In genomic region chr10:11264481-11265044, GRCh38 we compare ENCODE assay signal across 16 cellular contexts.
DNase-seq lines count a peak whose midpoint lies in the region; ATAC-seq, FAIRE-seq and TF ChIP-seq lines count a peak whose summit lies in the region.
"Had no signal": no experiment of that assay in that cellular context is flagged by ENCODE, and none has a peak within 500 bp of the region (broad histone marks: within the 10 kb centered on the region; RNA-seq: fewer than 3 reads in every experiment).

No MANE protein-coding gene starts in this region.

- H3K27me3 Mint-ChIP-seq in stimulated activated naive CD8-positive, alpha-beta T cell treated with anti-CD3 and anti-CD28 coated beads, Interleukin-15, Interleukin-2, amounts not matched to agents 100 ng/mL and 50 ng/mL, for 24 hours = no peaks in the 10 kb centered on the region
- H3K27me3 Mint-ChIP-seq in activated CD4-positive, alpha-beta memory T cell treated with anti-CD3 and anti-CD28 coated beads, Interleukin-2, amount 10 ng/mL, durations not matched to agents 7 days and 5 days = no peaks in the 10 kb centered on the region

- H3K9me3 Mint-ChIP-seq in stimulated activated naive CD8-positive, alpha-beta T cell treated with anti-CD3 and anti-CD28 coated beads, Interleukin-15, Interleukin-2, amounts not matched to agents 100 ng/mL and 50 ng/mL, for 24 hours = no peaks in the 10 kb centered on the region
- no peaks in the 10 kb centered on the region for H3K9me3 Mint-ChIP-seq in activated CD4-positive, alpha-beta memory T cell treated with anti-CD3 and anti-CD28 coated beads, Interleukin-2, amount 10 ng/mL, durations not matched to agents 7 days and 5 days
- H3K9me3 Mint-ChIP-seq: WTC11 had no signal

- no peak for TF ChIP-seq CTCF in endothelial cell of umbilical vein (IDR thresholded peaks at IDR 0.05; ENCODE audit: extremely low read depth in 1 of 2, insufficient read depth in 1 of 2, low read depth in 1 of 2, low read length in 2 of 2)
- TF ChIP-seq CTCF in pancreas (IDR thresholded peaks at IDR 0.05) = no peak

- H2AFZ ChIP-seq in endothelial cell of umbilical vein (ENCODE audit: low read depth, low read length) = no peak overlapping the region
- H2AFZ ChIP-seq: parathyroid adenoma had no signal

- H3K9ac ChIP-seq in endothelial cell of umbilical vein (replicated peaks; ENCODE audit: extremely low read depth, insufficient read depth, low read length) = no peak overlapping the region
- H3K9ac ChIP-seq: parathyroid adenoma had no signal

- ATAC-seq in stimulated activated naive CD8-positive, alpha-beta T cell treated with anti-CD3 and anti-CD28 coated beads, Interleukin-15, Interleukin-2, amounts not matched to agents 100 U/mL and 50 U/mL, for 24 hours = no peak
- ATAC-seq in GM21390 (IDR thresholded peaks at IDR 0.05; ENCODE audit: unreplicated experiment) (no peak), pancreas (no peak)
- ATAC-seq: K562, lower lobe of right lung, WTC11 had no signal

- H3K4me1 Mint-ChIP-seq in stimulated activated naive CD8-positive, alpha-beta T cell treated with anti-CD3 and anti-CD28 coated beads, Interleukin-15, Interleukin-2, amounts not matched to agents 100 ng/mL and 50 ng/mL, for 24 hours (ENCODE audit: low read depth) = peaks cover 95% of the 10 kb centered on the region
- peaks cover 75% of the 10 kb centered on the region for H3K4me1 Mint-ChIP-seq in activated CD4-positive, alpha-beta memory T cell treated with anti-CD3 and anti-CD28 coated beads, Interleukin-2, amount 10 ng/mL, durations not matched to agents 7 days and 5 days

- no peaks in the 10 kb centered on the region for H3K36me3 ChIP-seq in endothelial cell of umbilical vein (ENCODE audit: control insufficient read depth in 2 of 2, extremely low read depth in 1 of 2, insufficient read depth in 2 of 2, low read length in 2 of 2)
- no peaks in the 10 kb centered on the region for H3K36me3 ChIP-seq in pancreas
- H3K36me3 ChIP-seq: breast epithelium had no signal

- TF ChIP-seq POLR2A in endothelial cell of umbilical vein (IDR thresholded peaks at IDR 0.05; ENCODE audit: low read depth, low read length) = no peak

- no peaks in the 10 kb centered on the region for H3K79me2 ChIP-seq in endothelial cell of umbilical vein (ENCODE audit: control insufficient read depth, insufficient read depth, low read length)
- H3K79me2 ChIP-seq: parathyroid adenoma had no signal

- H3K27me3 ChIP-seq in endothelial cell of umbilical vein (ENCODE audit: control insufficient read depth in 2 of 2, insufficient read depth in 2 of 2, low read length in 2 of 2) (no peaks in the 10 kb centered on the region), pancreas (no peaks in the 10 kb centered on the region)
- H3K27me3 ChIP-seq: breast epithelium, vagina had no signal

- dilution Hi-C loops in endothelial cell of umbilical vein (cut with MboI; ENCODE audit: extremely low pct_ligation_motif_present, low sequenced_read_pairs) = no loop called here

- H3K27ac ChIP-seq in endothelial cell of umbilical vein (ENCODE audit: insufficient read depth, low read depth, low read length) = no peak overlapping the region
- H3K27ac ChIP-seq in pancreas = no peak overlapping the region
- H3K27ac ChIP-seq: breast epithelium, lower lobe of right lung, parathyroid adenoma, vagina had no signal

- H3K9me3 ChIP-seq in endothelial cell of umbilical vein (replicated peaks; ENCODE audit: control insufficient read depth, insufficient read depth, low read length) = no peaks in the 10 kb centered on the region
- H3K9me3 ChIP-seq in pancreas = no peaks in the 10 kb centered on the region
- H3K9me3 ChIP-seq: breast epithelium, lower lobe of right lung, vagina had no signal

- peak overlapping the region; percentile 59 for H3K27ac Mint-ChIP-seq in stimulated activated naive CD8-positive, alpha-beta T cell treated with anti-CD3 and anti-CD28 coated beads, Interleukin-15, Interleukin-2, amounts not matched to agents 100 ng/mL and 50 ng/mL, for 24 hours
- H3K27ac Mint-ChIP-seq in activated CD4-positive, alpha-beta memory T cell treated with anti-CD3 and anti-CD28 coated beads, Interleukin-2, amount 10 ng/mL, durations not matched to agents 7 days and 5 days = peak overlapping the region; percentile 29
- H3K27ac Mint-ChIP-seq: WTC11 had no signal

- no peaks in the 10 kb centered on the region for H4K20me1 ChIP-seq in endothelial cell of umbilical vein (replicated peaks; ENCODE audit: control insufficient read depth, extremely low read depth, insufficient read depth, low read length)

- no peaks in the 10 kb centered on the region for H3K9me1 ChIP-seq in endothelial cell of umbilical vein (replicated peaks; ENCODE audit: control insufficient read depth, extremely low read depth, insufficient read depth, low read length)

- H3K4me3 Mint-ChIP-seq in stimulated activated naive CD8-positive, alpha-beta T cell treated with anti-CD3 and anti-CD28 coated beads, Interleukin-15, Interleukin-2, amounts not matched to agents 100 ng/mL and 50 ng/mL, for 24 hours = no peak overlapping the region
- H3K4me3 Mint-ChIP-seq in activated CD4-positive, alpha-beta memory T cell treated with anti-CD3 and anti-CD28 coated beads, Interleukin-2, amount 10 ng/mL, durations not matched to agents 7 days and 5 days = no peak overlapping the region
- H3K4me3 Mint-ChIP-seq: WTC11 had no signal

- WGBS in pancreas, 2 donors = 83 to 90% methylated on average over 5 of the region's 5 CpGs

- BruUV-seq in endothelial cell of umbilical vein (replicated peaks; lab: Mats Ljungman, UMichigan) = no TSS peak

- CTCF ChIA-PET in activated CD4-positive, alpha-beta memory T cell treated with anti-CD3 and anti-CD28 coated beads, Interleukin-2, amount 10 ng/mL, durations not matched to agents 7 days and 5 days (lab: Charles Lee) = interaction anchor here (0.5 kb wide), 1 partner anchor 120 kb away, joined by 6 read pairs; no protein-coding TSS in a partner anchor
- CTCF ChIA-PET in endothelial cell of umbilical vein (lab: Charles Lee) = interaction anchor here (0.9 to 1.9 kb wide), 5 partner anchors 12 to 1922 kb away, joined by 3 to 4 read pairs (median 3); no protein-coding TSS in a partner anchor

- peaks cover 94% of the 10 kb centered on the region for H3K36me3 Mint-ChIP-seq in stimulated activated naive CD8-positive, alpha-beta T cell treated with anti-CD3 and anti-CD28 coated beads, Interleukin-15, Interleukin-2, amounts not matched to agents 100 ng/mL and 50 ng/mL, for 24 hours (ENCODE audit: low read depth)
- peaks cover 95% of the 10 kb centered on the region for H3K36me3 Mint-ChIP-seq in activated CD4-positive, alpha-beta memory T cell treated with anti-CD3 and anti-CD28 coated beads, Interleukin-2, amount 10 ng/mL, durations not matched to agents 7 days and 5 days (ENCODE audit: low read depth)

- POLR2A ChIA-PET in activated CD4-positive, alpha-beta memory T cell treated with anti-CD3 and anti-CD28 coated beads, Interleukin-2, amount 10 ng/mL, durations not matched to agents 7 days and 5 days (lab: Charles Lee) = interaction anchor here (1.4 kb wide), 1 partner anchor 39 kb away, joined by 3 read pairs; no protein-coding TSS in a partner anchor
- POLR2A ChIA-PET in endothelial cell of umbilical vein (lab: Charles Lee) = no interaction called here

- intact Hi-C loops in endothelial cell of umbilical vein (cut with micrococcal nuclease) (no loop called here), pancreas (cut with DNase I) (no loop called here)

- H3K4me1 ChIP-seq in endothelial cell of umbilical vein (ENCODE audit: control insufficient read depth, extremely low read depth, insufficient read depth, low read length) (no peaks in the 10 kb centered on the region), pancreas (no peaks in the 10 kb centered on the region)
- H3K4me1 ChIP-seq: breast epithelium, parathyroid adenoma had no signal

- H3K4me3 ChIP-seq in endothelial cell of umbilical vein (replicated peaks in 1 of 3; ENCODE audit: insufficient read depth in 1 of 3, low read depth in 1 of 3, low read length in 3 of 3) = no peak overlapping the region
- H3K4me3 ChIP-seq in pancreas = no peak overlapping the region
- H3K4me3 ChIP-seq: breast epithelium, K562, lower lobe of right lung, vagina had no signal

- no peak overlapping the region for H3K4me2 ChIP-seq in endothelial cell of umbilical vein (ENCODE audit: insufficient read depth, low read length)

- DNase-seq in stimulated activated naive CD8-positive, alpha-beta T cell treated with anti-CD3 and anti-CD28 coated beads, Interleukin-15, Interleukin-2, amounts not matched to agents 100 U/mL and 50 U/mL, for 24 hours = no peak
- no peak for DNase-seq in activated CD4-positive, alpha-beta memory T cell treated with anti-CD3 and anti-CD28 coated beads, Interleukin-2, amount 10 ng/mL, durations not matched to agents 7 days and 5 days
- DNase-seq in endothelial cell of umbilical vein (ENCODE audit: low read depth, low spot score) (no peak), kidney glomerular epithelial cell (lab: John Stamatoyannopoulos, UW) (no peak), pancreas (no peak)
- DNase-seq: effector CD4-positive, alpha-beta T cell; lower lobe of right lung; NCI-H187 treated with DMSO at 0.1 percent for 48 hours; NCI-H446 treated with DMSO at 0.1 percent for 48 hours had no signal

- FAIRE-seq in endothelial cell of umbilical vein (lab: Jason Lieb, UNC) (peak; percentile 52), pancreas (lab: Jason Lieb, UNC) (no peak)
- FAIRE-seq: K562 had no signal

TF ChIP-seq in endothelial cell of umbilical vein, 7 proteins besides CTCF, POLR2A, EP300 and RAD21:
- no peak for TF ChIP-seq MYC (IDR thresholded peaks at IDR 0.05; ENCODE audit: low read depth, low read length)
- TF ChIP-seq MAX (IDR thresholded peaks at IDR 0.05; ENCODE audit: insufficient read depth, insufficient read length) = no peak
- no peak for TF ChIP-seq FOS (IDR thresholded peaks at IDR 0.05; ENCODE audit: borderline replicate concordance, insufficient read depth, low read length)
- TF ChIP-seq GATA2 (IDR thresholded peaks at IDR 0.05; ENCODE audit: insufficient read depth, insufficient read length, low read depth, low read length) = no peak
- no peak for TF ChIP-seq EZH2 (IDR thresholded peaks at IDR 0.05; ENCODE audit: borderline replicate concordance, low read depth, low read length, severe bottlenecking)
- no peak for TF ChIP-seq POLR2AphosphoS5 (IDR thresholded peaks at IDR 0.05; ENCODE audit: insufficient read depth, low read depth, low read length)
- TF ChIP-seq JUN (IDR thresholded peaks at IDR 0.05; ENCODE audit: borderline replicate concordance, insufficient read depth, insufficient read length, low read depth) = no peak
